8 cellular contexts compared by ENCODE assay signal in the genomic region with DNA sequence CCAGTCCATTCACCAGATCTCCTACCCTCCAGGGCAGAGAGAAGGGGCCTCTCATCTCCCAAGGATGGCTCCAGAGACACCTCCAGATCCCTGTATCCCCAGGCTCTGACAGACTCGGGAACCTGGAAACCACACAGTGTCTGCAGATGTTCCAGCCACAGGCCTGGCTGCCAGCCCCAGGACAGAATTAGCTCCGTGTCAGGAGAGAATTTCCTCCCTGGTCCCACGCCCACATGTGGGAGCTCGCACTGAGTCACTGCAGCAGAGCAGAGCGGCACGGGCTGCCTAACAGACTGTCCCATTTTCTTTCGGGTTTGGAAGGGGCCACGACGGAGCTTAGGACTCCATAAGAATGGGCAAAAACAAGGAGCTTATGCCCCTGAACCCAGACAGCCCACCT. TPM values are rescaled to one million over a fixed set of nuclear protein-coding genes. Genes with fewer than 3 reads are reported as not detected.
DNase-seq lines count a peak whose midpoint lies in the region; ATAC-seq, FAIRE-seq and TF ChIP-seq lines count a peak whose summit lies in the region.

No MANE protein-coding gene starts in this region.

- WGBS in stomach, 5 donors = 40 to 53% (median 49%) methylated on average over 7 to 9 of the region's 9 CpGs

- no peak for ATAC-seq in HG03280 (IDR thresholded peaks at IDR 0.05; ENCODE audit: unreplicated experiment)
- no peak for ATAC-seq in activated T-cell treated with anti-CD3 and anti-CD28 coated beads, Interleukin-2, amount 50 U/mL, for 4 hours

- H3K9me3 ChIP-seq in kidney (ENCODE audit: control insufficient read depth in 1 of 2, low read length in 2 of 2) = no peaks in the 10 kb centered on the region
- no peaks in the 10 kb centered on the region for H3K9me3 ChIP-seq in stomach

- H3K36me3 ChIP-seq in kidney (ENCODE audit: control insufficient read depth in 1 of 2, insufficient read depth in 2 of 2, low read length in 2 of 2) (no peaks in the 10 kb centered on the region), stomach (no peaks in the 10 kb centered on the region)

- H3K27me3 ChIP-seq in stomach = peaks cover 0 to 6% (median 3%) of the 10 kb centered on the region in 3 donors

- H3K27ac ChIP-seq in kidney (ENCODE audit: low read depth in 2 of 2, low read length in 2 of 2) (peak overlapping the region; percentile 74 to 80), stomach (peak overlapping the region; percentile 35 to 81 (median 76))

- TF ChIP-seq CTCF in kidney (IDR thresholded peaks at IDR 0.05; ENCODE audit: borderline replicate concordance, extremely low read depth, insufficient read depth) (no peak), stomach (IDR thresholded peaks at IDR 0.05) (no peak)

- H3K9ac ChIP-seq in kidney (ENCODE audit: low read length in 2 of 2) = peak overlapping the region in 1 of 2 donors; percentile 16

- DNase-seq in HS-5 (ENCODE audit: low read depth) (peak; percentile 64), astrocyte of the hippocampus (ENCODE audit: low read depth, low spot score) (peak; percentile 61), kidney (peak; percentile 92), stomach (peak; percentile 46), activated gamma-delta T cell (lab: John Stamatoyannopoulos, UW) (no peak), SKM-1 (lab: John Stamatoyannopoulos, UW; ENCODE audit: unreplicated experiment) (no peak)
- DNase-seq in activated T-cell treated with anti-CD3 and anti-CD28 coated beads, Interleukin-2, amount 50 U/mL, for 4 hours = no peak

- FAIRE-seq in kidney (lab: Jason Lieb, UNC) = no peak

- H3K4me3 Mint-ChIP-seq in activated T-cell treated with anti-CD3 and anti-CD28 coated beads, Interleukin-2, amount 50 U/mL, for 4 hours = no peak overlapping the region

- H3K9me3 Mint-ChIP-seq in activated T-cell treated with anti-CD3 and anti-CD28 coated beads, Interleukin-2, amount 50 U/mL, for 4 hours = no peaks in the 10 kb centered on the region

- intact Hi-C loops in kidney (cut with DNase I) = no loop called here
- intact Hi-C loops in stomach (cut with DNase I; ENCODE audit: low total_unique reads) = no loop called here

- peaks cover 6% of the 10 kb centered on the region for H3K27me3 Mint-ChIP-seq in activated T-cell treated with anti-CD3 and anti-CD28 coated beads, Interleukin-2, amount 50 U/mL, for 4 hours (ENCODE audit: low read depth)

- H3K36me3 Mint-ChIP-seq in activated T-cell treated with anti-CD3 and anti-CD28 coated beads, Interleukin-2, amount 50 U/mL, for 4 hours (ENCODE audit: insufficient read depth) = no peaks in the 10 kb centered on the region

- TF ChIP-seq POLR2A in stomach (IDR thresholded peaks at IDR 0.05) = no peak

- TF ChIP-seq EP300 in stomach (IDR thresholded peaks at IDR 0.05) = no peak

- H3K4me3 ChIP-seq in kidney (ENCODE audit: low read length in 2 of 2) (no peak overlapping the region), stomach (peak overlapping the region in 1 of 4 donors; percentile 15)

- H3K4me1 ChIP-seq in kidney (ENCODE audit: control insufficient read depth in 1 of 2, insufficient read depth in 1 of 2, low read depth in 1 of 2, low read length in 2 of 2) = peaks cover 18 to 43% of the 10 kb centered on the region in 2 donors
- H3K4me1 ChIP-seq in stomach = peaks cover 35 to 66% (median 51%) of the 10 kb centered on the region in 4 donors

- peaks cover 45% of the 10 kb centered on the region for H3K4me1 Mint-ChIP-seq in activated T-cell treated with anti-CD3 and anti-CD28 coated beads, Interleukin-2, amount 50 U/mL, for 4 hours (ENCODE audit: low read depth)

RNA-seq across cellular contexts. Expression of a gene that starts 33.6 kb away (rescaled TPM):
- 25.7 TPM for total RNA-seq in kidney
- polyA plus RNA-seq in kidney (ENCODE audit: insufficient read depth, low read depth, low replicate concordance) = 6.1 TPM
- total RNA-seq in stomach = 10 to 100 TPM in 1 of 5 donors, 1 to 10 TPM in 3, under 1 TPM in 1; 0.45 to 46.1 (median 6.4) TPM
- polyA plus RNA-seq in stomach = 1 to 10 TPM in 2 of 3 donors, under 1 TPM in 1; 0.73 to 2.6 (median 1.2) TPM
- total RNA-seq in activated T-cell treated with anti-CD3 and anti-CD28 coated beads, Interleukin-2, amount 50 U/mL, for 4 hours = under 1 TPM in 2 of 3 donors, not detected in 1; 0.08 to 0.11 TPM

Comparison
In these comparisons a context has a peak if more than half of its experiments do, and no peak if none do; other contexts are left out.
1. DNase-seq: peak in HS-5 (single experiment), astrocyte of the hippocampus (single experiment), kidney (single experiment) and stomach (single experiment); none in activated gamma-delta T cell (single experiment), activated T-cell treated with anti-CD3 and anti-CD28 coated beads, Interleukin-2, amount 50 U/mL, for 4 hours (single experiment) and SKM-1 (single experiment).